Comparison of ENCODE assay signal across 13 cellular contexts in the genomic region with DNA sequence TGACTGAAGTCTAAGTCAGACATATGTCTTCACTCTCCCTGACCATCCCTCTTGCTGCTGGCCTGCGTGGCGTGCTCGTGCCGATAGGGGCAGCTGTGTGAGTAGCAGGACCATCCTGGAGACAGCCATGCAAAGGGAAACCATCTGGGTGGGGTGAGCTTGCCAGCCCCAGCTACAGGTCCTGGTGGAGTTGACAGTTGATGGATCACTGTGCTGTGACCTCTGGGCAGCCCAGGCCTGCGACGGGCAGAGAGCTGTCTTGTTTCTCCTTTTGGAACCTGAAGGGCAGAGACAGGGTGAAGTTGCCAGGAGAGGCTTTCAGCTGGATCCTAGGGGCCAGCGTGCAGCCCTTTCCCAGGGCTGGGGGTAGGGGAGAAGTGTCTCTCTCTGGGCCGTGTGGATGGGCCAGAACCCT. TPM values are rescaled to one million over a fixed set of nuclear protein-coding genes. Genes with fewer than 3 reads are reported as not detected.
DNase-seq lines count a peak whose midpoint lies in the region; ATAC-seq, FAIRE-seq and TF ChIP-seq lines count a peak whose summit lies in the region.
"Had no signal": no experiment of that assay in that cellular context is flagged by ENCODE, and none has a peak within 500 bp of the region (broad histone marks: within the 10 kb centered on the region; RNA-seq: fewer than 3 reads in every experiment).

No MANE protein-coding gene starts in this region.

- DNase-seq in A549 (ENCODE audit: low read depth in 1 of 2, low spot score in 1 of 2) (no peak), SK-N-DZ (ENCODE audit: low spot score) (peak; percentile 88), fibroblast of villous mesenchyme (ENCODE audit: low read depth) (peak; percentile 74), pons (ENCODE audit: low spot score) (no peak), GOT3 (lab: John Stamatoyannopoulos, UW) (no peak)
- DNase-seq: activated T-cell treated with anti-CD3 and anti-CD28 coated beads, Interleukin-2, amount 50 U/mL, for 72 hours; AML-193; effector memory CD4-positive, alpha-beta T cell; kidney had no signal

- no peak for TF ChIP-seq POLR2A in A549 (IDR thresholded peaks at IDR 0.05; ENCODE audit: low read length)

- peaks cover 67% of the 10 kb centered on the region for H3K4me1 ChIP-seq in A549

- CTCF ChIA-PET in A549 (lab: Yijun Ruan, JAX): interaction anchor here (0.7 to 20.8 kb wide), 6 partner anchors 10 to 193 kb away, joined by 3 to 186 read pairs (median 4); a partner anchor contains a TSS

- WGBS in A549 (ENCODE audit: missing lambda C conversion rate): 95% methylated on average over 6 of the region's 8 CpGs

- FAIRE-seq in A549 (lab: Jason Lieb, UNC): no peak
- FAIRE-seq: kidney, TTC549 had no signal

- ATAC-seq in A549: no peak
- no peak for ATAC-seq in HG03095 (IDR thresholded peaks at IDR 0.05; ENCODE audit: unreplicated experiment)
- no peak for ATAC-seq in GM21825 (IDR thresholded peaks at IDR 0.05; ENCODE audit: unreplicated experiment)
- ATAC-seq: activated T-cell treated with anti-CD3 and anti-CD28 coated beads, Interleukin-2, amount 50 U/mL, for 72 hours had no signal

- H3K27me3 Mint-ChIP-seq in nephron (ENCODE audit: low read depth): peaks cover 4% of the 10 kb centered on the region

- peak overlapping the region; percentile 83 for H3K4me2 ChIP-seq in A549

- H3K4me3 ChIP-seq in A549: no peak overlapping the region
- no peak overlapping the region for H3K4me3 ChIP-seq in fibroblast of villous mesenchyme (ENCODE audit: low read depth, low read length)

- H3K9me3 ChIP-seq in A549: peaks cover 4% of the 10 kb centered on the region; the same call in 1 of the 3 replicates

- peak overlapping the region; percentile 73 to 92 (median 87) for H3K27ac Mint-ChIP-seq in nephron

- POLR2A ChIA-PET in A549 (lab: Yijun Ruan, JAX): no interaction called here

- H3K4me3 Mint-ChIP-seq in nephron: no peak overlapping the region
- H3K4me3 Mint-ChIP-seq: activated T-cell treated with anti-CD3 and anti-CD28 coated beads, Interleukin-2, amount 50 U/mL, for 72 hours had no signal

- peak overlapping the region; percentile 93 to 95 for H3K27ac ChIP-seq in A549

- TF ChIP-seq RAD21 in A549 (conservative IDR thresholded peaks at IDR 0.05 in 1 of 2, IDR thresholded peaks at IDR 0.05 in 1 of 2): no peak

- H3K36me3 Mint-ChIP-seq in nephron (ENCODE audit: low read depth): no peaks in the 10 kb centered on the region

- TF ChIP-seq CTCF in A549 (IDR thresholded peaks at IDR 0.05): no peak
- TF ChIP-seq CTCF in fibroblast of villous mesenchyme (IDR thresholded peaks at IDR 0.05; ENCODE audit: insufficient read depth, low read depth, low read length): peak; percentile 49
- TF ChIP-seq CTCF in nephron (IDR thresholded peaks at IDR 0.05; ENCODE audit: unreplicated experiment in 3 of 3): peak; percentile 17 to 44 (median 39)

- TF ChIP-seq EP300 in A549 (IDR thresholded peaks at IDR 0.05): no peak

- no peaks in the 10 kb centered on the region for H3K9me3 Mint-ChIP-seq in nephron
- H3K9me3 Mint-ChIP-seq: activated T-cell treated with anti-CD3 and anti-CD28 coated beads, Interleukin-2, amount 50 U/mL, for 72 hours had no signal

- peaks cover 48% of the 10 kb centered on the region for H3K4me1 Mint-ChIP-seq in nephron

TF ChIP-seq in A549, 52 proteins besides CTCF, POLR2A, EP300 and RAD21:
- no peak for TF ChIP-seq CEBPB (IDR thresholded peaks at IDR 0.05)
- TF ChIP-seq HEYL (CRISPR knock-in tag; IDR thresholded peaks at IDR 0.05): no peak
- TF ChIP-seq NPAS2 (CRISPR knock-in tag; IDR thresholded peaks at IDR 0.05; ENCODE audit: borderline replicate concordance): no peak
- TF ChIP-seq MAZ (IDR thresholded peaks at IDR 0.05; ENCODE audit: borderline replicate concordance, low read depth, low read length): no peak
- TF ChIP-seq CBX8 (IDR thresholded peaks at IDR 0.05): no peak
- no peak for TF ChIP-seq RFX5 (IDR thresholded peaks at IDR 0.05)
- TF ChIP-seq JUN (IDR thresholded peaks at IDR 0.05): no peak
- TF ChIP-seq, protein P1, sequence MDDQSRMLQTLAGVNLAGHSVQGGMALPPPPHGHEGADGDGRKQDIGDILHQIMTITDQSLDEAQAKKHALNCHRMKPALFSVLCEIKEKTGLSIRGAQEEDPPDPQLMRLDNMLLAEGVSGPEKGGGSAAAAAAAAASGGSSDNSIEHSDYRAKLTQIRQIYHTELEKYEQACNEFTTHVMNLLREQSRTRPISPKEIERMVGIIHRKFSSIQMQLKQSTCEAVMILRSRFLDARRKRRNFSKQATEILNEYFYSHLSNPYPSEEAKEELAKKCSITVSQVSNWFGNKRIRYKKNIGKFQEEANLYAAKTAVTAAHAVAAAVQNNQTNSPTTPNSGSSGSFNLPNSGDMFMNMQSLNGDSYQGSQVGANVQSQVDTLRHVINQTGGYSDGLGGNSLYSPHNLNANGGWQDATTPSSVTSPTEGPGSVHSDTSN (IDR thresholded peaks at IDR 0.05): no peak
- no peak for TF ChIP-seq TP53 (CRISPR knock-in tag; IDR thresholded peaks at IDR 0.05)
- TF ChIP-seq, protein P2, sequence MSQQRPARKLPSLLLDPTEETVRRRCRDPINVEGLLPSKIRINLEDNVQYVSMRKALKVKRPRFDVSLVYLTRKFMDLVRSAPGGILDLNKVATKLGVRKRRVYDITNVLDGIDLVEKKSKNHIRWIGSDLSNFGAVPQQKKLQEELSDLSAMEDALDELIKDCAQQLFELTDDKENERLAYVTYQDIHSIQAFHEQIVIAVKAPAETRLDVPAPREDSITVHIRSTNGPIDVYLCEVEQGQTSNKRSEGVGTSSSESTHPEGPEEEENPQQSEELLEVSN (IDR thresholded peaks at IDR 0.05; ENCODE audit: borderline replicate concordance, low read depth): no peak
- TF ChIP-seq HOXB5 (CRISPR knock-in tag; IDR thresholded peaks at IDR 0.05): no peak

RNA-seq across cellular contexts. Expression of a gene that starts 44.7 kb away (rescaled TPM):
- polyA plus RNA-seq in A549 (2011; rRNA removed): 5.0 and 5.4 TPM in 2 replicates
- 5.7 and 6.3 TPM in 2 replicates for polyA plus RNA-seq in A549 (2012; cell fraction: cytosol; rRNA removed)
- polyA plus RNA-seq in A549 (2012; cell fraction: nucleus; rRNA removed): 4.3 and 6.0 TPM in 2 replicates
- polyA plus RNA-seq in A549 (2017; fragmentation: RNase III; extraction: RNeasy Plus Mini Kit Qiagen cat#74134 plus additional on column Dnase treatment): 7.7 to 7.9 TPM (median 7.8 TPM) in 3 replicates
- 3.8 and 5.5 TPM in 2 replicates for polyA minus RNA-seq in A549 (2011; rRNA and poly(A)+ RNA removed)
- polyA plus RNA-seq in SK-N-DZ (2014; cell fraction: cytosol; rRNA removed): 57.8 and 65.3 TPM in 2 replicates
- polyA plus RNA-seq in SK-N-DZ (2014; cell fraction: nucleus; rRNA removed): 48.9 and 53.5 TPM in 2 replicates
- total RNA-seq in fibroblast of villous mesenchyme: 15.5 and 16.0 TPM in 2 replicates

Comparison
In these comparisons a context has a peak if more than half of its experiments do, and no peak if none do; other contexts are left out.
1. DNase-seq: peak in SK-N-DZ (single experiment) and fibroblast of villous mesenchyme (single experiment); none in A549 (0 of 2), pons (single experiment) and GOT3 (single experiment).